9 cellular contexts compared by ENCODE assay signal in genomic region chr14:54776361-54777001, GRCh38.
A peak's percentile ranks its signal among the peaks of the same experiment; 100 is the strongest.
DNase-seq lines count a peak whose midpoint lies in the region; ATAC-seq and TF ChIP-seq lines count a peak whose summit lies in the region.
"Had no signal": no experiment of that assay in that cellular context is flagged by ENCODE, and none has a peak within 500 bp of the region (broad histone marks: within the 10 kb centered on the region; RNA-seq: fewer than 3 reads in every experiment).

No MANE protein-coding gene starts in this region.

- TF ChIP-seq CTCF in astrocyte of the spinal cord (IDR thresholded peaks at IDR 0.05; ENCODE audit: low read depth, low read length): no peak

- in situ Hi-C loops in astrocyte of the spinal cord (cut with HindIII; ENCODE audit: low sequenced_read_pairs): no loop called here

- H3K27ac ChIP-seq in muscle layer of duodenum (ENCODE audit: low read length): peak overlapping the region; percentile 22
- H3K27ac ChIP-seq: body of pancreas had no signal

- H3K9me3 ChIP-seq in muscle layer of duodenum (ENCODE audit: control insufficient read depth in 1 of 2, low read length in 2 of 2): no peaks in the 10 kb centered on the region
- H3K9me3 ChIP-seq: body of pancreas had no signal

- H3K4me3 ChIP-seq in astrocyte of the spinal cord (ENCODE audit: low read depth, low read length): no peak overlapping the region
- no peak overlapping the region for H3K4me3 ChIP-seq in muscle layer of duodenum (ENCODE audit: low read depth in 1 of 2, low read length in 2 of 2)
- H3K4me3 ChIP-seq: body of pancreas had no signal

- H3K36me3 ChIP-seq in muscle layer of duodenum (ENCODE audit: control insufficient read depth in 1 of 2, insufficient read depth in 2 of 2, low read length in 2 of 2): peaks cover 4 to 40% of the 10 kb centered on the region in 2 donors

- H3K27me3 ChIP-seq in muscle layer of duodenum (ENCODE audit: low read depth, low read length): no peaks in the 10 kb centered on the region
- H3K27me3 ChIP-seq: body of pancreas had no signal

- DNase-seq in Ammon's horn (ENCODE audit: low spot score) (peak; percentile 59), T1000 (lab: John Stamatoyannopoulos, UW) (peak; percentile 40), astrocyte of the spinal cord (ENCODE audit: low read depth, low spot score) (peak; percentile 75), foreskin melanocyte (no peak), NCI-H82 (lab: John Stamatoyannopoulos, UW) (no peak), HT-29 (ENCODE audit: low spot score) (no peak)

- ATAC-seq in HG02759 (IDR thresholded peaks at IDR 0.05; ENCODE audit: unreplicated experiment): peak; percentile 40
- ATAC-seq: body of pancreas had no signal

- peaks cover 10 to 14% of the 10 kb centered on the region in 2 donors for H3K4me1 ChIP-seq in muscle layer of duodenum (ENCODE audit: control insufficient read depth in 1 of 2, insufficient read depth in 2 of 2, low read length in 2 of 2)

Comparison
In these comparisons a context has a peak if more than half of its experiments do, and no peak if none do; other contexts are left out.
1. DNase-seq: peak in Ammon's horn (single experiment), T1000 (single experiment) and astrocyte of the spinal cord (single experiment); none in foreskin melanocyte (single experiment), NCI-H82 (single experiment) and HT-29 (single experiment).